10 cellular contexts compared by ENCODE assay signal in the genomic region with DNA sequence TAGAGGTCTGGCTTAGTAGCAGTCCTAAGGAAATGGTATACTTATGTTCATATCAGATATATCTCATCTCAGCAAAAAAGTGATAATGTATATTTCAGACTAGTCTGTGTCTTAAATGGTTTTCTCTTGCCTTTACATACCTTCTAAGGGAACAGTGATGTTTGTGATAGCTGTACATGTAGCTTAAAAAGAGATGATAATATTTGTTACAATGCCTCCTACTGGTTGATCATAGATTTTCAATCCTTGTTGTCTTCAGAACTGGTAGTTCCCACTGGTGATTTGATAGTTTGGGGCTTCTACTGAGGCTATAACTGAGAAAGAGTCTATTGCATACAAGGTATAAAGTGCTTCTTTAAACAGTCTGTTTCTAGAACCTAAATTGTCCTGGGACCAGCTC.
A peak's percentile ranks its signal among the peaks of the same experiment; 100 is the strongest.
DNase-seq lines count a peak whose midpoint lies in the region; ATAC-seq, FAIRE-seq and TF ChIP-seq lines count a peak whose summit lies in the region.
"Had no signal": no experiment of that assay in that cellular context is flagged by ENCODE, and none has a peak within 500 bp of the region (broad histone marks: within the 10 kb centered on the region; RNA-seq: fewer than 3 reads in every experiment).

No MANE protein-coding gene starts in this region.

- POLR2A ChIA-PET in GM10248 (lab: Yijun Ruan, JAX): no interaction called here

- H2AK5ac ChIP-seq in mesenchymal stem cell (ENCODE audit: low read length, severe bottlenecking): no peak overlapping the region

- H2AFZ ChIP-seq in mesenchymal stem cell (ENCODE audit: low read depth, low read length): no peak overlapping the region

- H3K4me2 ChIP-seq in mesenchymal stem cell (ENCODE audit: low read length, poor library complexity, severe bottlenecking): no peak overlapping the region

- in situ Hi-C loops in KBM-7 (cut with MboI; ENCODE audit: low pct_unique_long_range_greater_than_20kb, low sequenced_read_pairs): loop anchor here (25.0 kb wide), 1 partner anchor 132 kb away; no protein-coding TSS in a partner anchor

- H4K91ac ChIP-seq in mesenchymal stem cell (ENCODE audit: low read length): no peak overlapping the region

- H3K23ac ChIP-seq in mesenchymal stem cell (ENCODE audit: low read length in 2 of 2): no peak overlapping the region

- no peak for ATAC-seq in stimulated activated naive CD8-positive, alpha-beta T cell treated with anti-CD3 and anti-CD28 coated beads, Interleukin-15, Interleukin-2, amounts not matched to agents 100 U/mL and 50 U/mL, for 24 hours
- ATAC-seq in left colon: no peak

- H2BK15ac ChIP-seq in mesenchymal stem cell (ENCODE audit: low read depth, poor library complexity, severe bottlenecking): no peak overlapping the region

- H3K9me3 ChIP-seq in WERI-Rb-1 (ENCODE audit: severe bottlenecking) (no peaks in the 10 kb centered on the region), mesenchymal stem cell (ENCODE audit: control insufficient read depth, low read length) (no peaks in the 10 kb centered on the region)

- no peak overlapping the region for H2BK120ac ChIP-seq in mesenchymal stem cell (ENCODE audit: low read depth, low read length)

- H3K36me3 ChIP-seq in WERI-Rb-1: no peaks in the 10 kb centered on the region
- no peaks in the 10 kb centered on the region for H3K36me3 ChIP-seq in mesenchymal stem cell (ENCODE audit: control insufficient read depth in 1 of 2, insufficient read depth in 2 of 2, low read depth in 1 of 2, low read length in 2 of 2)

- H4K8ac ChIP-seq in mesenchymal stem cell (ENCODE audit: low read length): no peak overlapping the region

- no peaks in the 10 kb centered on the region for H3K4me1 ChIP-seq in mesenchymal stem cell (ENCODE audit: control insufficient read depth, insufficient read depth, low read depth, low read length)

- no peak overlapping the region for H3K4ac ChIP-seq in mesenchymal stem cell (ENCODE audit: low read depth in 1 of 2, low read length in 2 of 2)

- no peak overlapping the region for H2BK12ac ChIP-seq in mesenchymal stem cell (ENCODE audit: low read length in 2 of 2)

- no peak overlapping the region for H3K14ac ChIP-seq in mesenchymal stem cell (ENCODE audit: low read length in 2 of 2)

- no peak overlapping the region for H3K18ac ChIP-seq in mesenchymal stem cell (ENCODE audit: low read depth in 1 of 2, low read length in 2 of 2)

- no peak overlapping the region for H2BK5ac ChIP-seq in mesenchymal stem cell (ENCODE audit: low read depth, low read length, poor library complexity, severe bottlenecking)

- DNase-seq in KBM-7 (peak; percentile 44), WERI-Rb-1 (no peak), mesenchymal stem cell (peak; percentile 18), GM10248 (ENCODE audit: extremely low spot score) (no peak), left colon (no peak)
- no peak for DNase-seq in stimulated activated naive CD8-positive, alpha-beta T cell treated with anti-CD3 and anti-CD28 coated beads, Interleukin-15, Interleukin-2, amounts not matched to agents 100 U/mL and 50 U/mL, for 24 hours
- DNase-seq: activated CD4-positive, CD25-positive, alpha-beta regulatory T cell treated with anti-CD3 and anti-CD28 coated beads, Interleukin-2, amount 50 U/mL, for 72 hours; anterior cingulate cortex; substantia nigra had no signal

- TF ChIP-seq CTCF in WERI-Rb-1 (IDR thresholded peaks at IDR 0.05; ENCODE audit: low read depth, low read length) (0 out of 2 replicates have a peak, but pooled peaks have one; percentile 15), GM10248 (IDR thresholded peaks at IDR 0.05; ENCODE audit: control extremely low read depth, extremely low read depth, low read depth, missing control alignments) (no peak)

- FAIRE-seq in G401.6 (lab: Jason Lieb, UNC): peak; percentile 68

- H3K9ac ChIP-seq in mesenchymal stem cell (ENCODE audit: low read length): no peak overlapping the region

- no peaks in the 10 kb centered on the region for H3K27me3 ChIP-seq in WERI-Rb-1 (ENCODE audit: insufficient read depth, low read depth, severe bottlenecking)
- H3K27me3 ChIP-seq in mesenchymal stem cell (ENCODE audit: control insufficient read depth in 1 of 2, insufficient read depth in 1 of 2, low read length in 2 of 2): no peaks in the 10 kb centered on the region

- H3K4me3 ChIP-seq in WERI-Rb-1 (ENCODE audit: low read depth, low read length) (no peak overlapping the region), mesenchymal stem cell (ENCODE audit: insufficient read depth in 1 of 2, low read depth in 1 of 2, low read length in 2 of 2) (no peak overlapping the region)

- CTCF ChIA-PET in GM10248 (lab: Yijun Ruan, JAX): interaction anchor here (0.8 to 5.2 kb wide), 17 partner anchors 8 to 233 kb away, joined by 3 to 37 read pairs (median 4); no protein-coding TSS in a partner anchor

- H3K27ac ChIP-seq in WERI-Rb-1 (no peak overlapping the region), mesenchymal stem cell (ENCODE audit: low read length, poor library complexity, severe bottlenecking) (no peak overlapping the region)

- intact Hi-C loops in left colon (cut with DNase I, micrococcal nuclease): no loop called here

- peaks cover 9% of the 10 kb centered on the region for H3K79me1 ChIP-seq in mesenchymal stem cell (replicated peaks; ENCODE audit: low read length, poor library complexity, severe bottlenecking)

Comparison
In these comparisons a context has a peak if more than half of its experiments do, and no peak if none do; other contexts are left out.
1. DNase-seq: peak in KBM-7 (single experiment) and mesenchymal stem cell (single experiment); none in WERI-Rb-1 (single experiment), stimulated activated naive CD8-positive, alpha-beta T cell treated with anti-CD3 and anti-CD28 coated beads, Interleukin-15, Interleukin-2, amounts not matched to agents 100 U/mL and 50 U/mL, for 24 hours (single experiment), GM10248 (single experiment) and left colon (0 of 2).